ENCODE assay signal across 16 cellular contexts in the genomic region with DNA sequence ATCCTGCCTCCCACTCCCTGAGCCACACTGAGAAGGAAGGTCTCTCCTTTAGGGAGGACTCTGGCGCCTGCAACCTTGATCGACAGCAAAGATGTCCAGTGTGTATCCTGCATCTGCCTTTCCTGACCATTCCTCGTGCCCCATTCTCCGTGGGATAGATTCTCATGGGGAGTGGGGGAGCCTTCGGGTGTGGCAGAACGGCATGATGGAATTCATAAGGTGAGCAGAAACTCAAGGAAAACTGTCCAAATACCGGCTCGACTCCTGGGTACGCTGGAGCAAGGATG. TPM values are rescaled to one million over a fixed set of nuclear protein-coding genes. Genes with fewer than 3 reads are reported as not detected.
DNase-seq lines count a peak whose midpoint lies in the region; ATAC-seq and TF ChIP-seq lines count a peak whose summit lies in the region.
"Had no signal": no experiment of that assay in that cellular context is flagged by ENCODE, and none has a peak within 500 bp of the region (broad histone marks: within the 10 kb centered on the region; RNA-seq: fewer than 3 reads in every experiment).

No MANE protein-coding gene starts in this region.

- no peak overlapping the region for H2BK12ac ChIP-seq in neuronal stem cell (ENCODE audit: low read length)

- no peak overlapping the region for H3K9ac ChIP-seq in neuronal stem cell (ENCODE audit: low read depth, low read length, poor library complexity)

- no peaks in the 10 kb centered on the region for H4K20me1 ChIP-seq in hepatocyte (ENCODE audit: insufficient read depth, poor library complexity, severe bottlenecking)
- no peaks in the 10 kb centered on the region for H4K20me1 ChIP-seq in OCI-LY7 (ENCODE audit: insufficient read depth, low read length)

- H3K14ac ChIP-seq in neuronal stem cell (ENCODE audit: low read length): no peak overlapping the region

- H3K9me3 ChIP-seq in hepatocyte (ENCODE audit: low read depth): no peaks in the 10 kb centered on the region
- H3K9me3 ChIP-seq in neuronal stem cell (replicated peaks in 1 of 2; ENCODE audit: control insufficient read depth in 2 of 2, insufficient read depth in 1 of 2, low read depth in 1 of 2, low read length in 2 of 2): peaks cover 3 to 5% of the 10 kb centered on the region in 2 donors
- H3K9me3 ChIP-seq in OCI-LY7 (ENCODE audit: low read length): peaks cover 8% of the 10 kb centered on the region; the same call in 1 of the 2 replicates

- H2AK5ac ChIP-seq in neuronal stem cell (ENCODE audit: low read depth, low read length): no peak overlapping the region

- H3K23ac ChIP-seq in neuronal stem cell (ENCODE audit: low read depth, low read length, poor library complexity): no peak overlapping the region

- no peak overlapping the region for H3K18ac ChIP-seq in neuronal stem cell (ENCODE audit: low read length)

- H3K4me2 ChIP-seq in hepatocyte: peak overlapping the region; percentile 89
- no peak overlapping the region for H3K4me2 ChIP-seq in neuronal stem cell (ENCODE audit: insufficient read depth, low read length, poor library complexity, severe bottlenecking)
- no peak overlapping the region for H3K4me2 ChIP-seq in OCI-LY7 (ENCODE audit: low read length)

- no peak overlapping the region for H4K8ac ChIP-seq in neuronal stem cell (ENCODE audit: low read depth, low read length)

- H2AFZ ChIP-seq in hepatocyte (no peak overlapping the region), neuronal stem cell (ENCODE audit: low read length) (peak overlapping the region; percentile 86), OCI-LY7 (ENCODE audit: low read length) (no peak overlapping the region)

- no peak overlapping the region for H2BK5ac ChIP-seq in neuronal stem cell (ENCODE audit: low read length)

- peaks cover 2% of the 10 kb centered on the region for H3K4me1 Mint-ChIP-seq in activated naive CD8-positive, alpha-beta T cell treated with anti-CD3 and anti-CD28 coated beads, Interleukin-2, amount 10 ng/mL, durations not matched to agents 7 days and 5 days
- peaks cover 9% of the 10 kb centered on the region for H3K4me1 Mint-ChIP-seq in activated naive CD8-positive, alpha-beta T cell treated with anti-CD3 and anti-CD28 coated beads, Interleukin-2, amount 50 U/mL, for 24 hours
- peaks cover 34% of the 10 kb centered on the region for H3K4me1 Mint-ChIP-seq in type B pancreatic cell (ENCODE audit: unreplicated experiment)
- H3K4me1 Mint-ChIP-seq: activated CD4-positive, alpha-beta T cell treated with anti-CD3 and anti-CD28 coated beads, Interleukin-2, amount 10 ng/mL, durations not matched to agents 7 days and 5 days had no signal

- no peak overlapping the region for H4K91ac ChIP-seq in neuronal stem cell (ENCODE audit: low read depth, low read length, poor library complexity)

- POLR2A ChIA-PET in activated naive CD8-positive, alpha-beta T cell treated with anti-CD3 and anti-CD28 coated beads, Interleukin-2, amount 10 ng/mL, durations not matched to agents 7 days and 5 days (lab: Charles Lee): no interaction called here
- POLR2A ChIA-PET in OCI-LY7 (lab: Charles Lee): no interaction called here

- H3K9me3 Mint-ChIP-seq in activated naive CD8-positive, alpha-beta T cell treated with anti-CD3 and anti-CD28 coated beads, Interleukin-2, amount 10 ng/mL, durations not matched to agents 7 days and 5 days: no peaks in the 10 kb centered on the region
- no peaks in the 10 kb centered on the region for H3K9me3 Mint-ChIP-seq in activated naive CD8-positive, alpha-beta T cell treated with anti-CD3 and anti-CD28 coated beads, Interleukin-2, amount 50 U/mL, for 24 hours
- H3K9me3 Mint-ChIP-seq in type B pancreatic cell: no peaks in the 10 kb centered on the region

- CTCF ChIA-PET in OCI-LY7 (lab: Charles Lee; ENCODE audit: unreplicated experiment): no interaction called here

- H3K4me1 ChIP-seq in hepatocyte (ENCODE audit: insufficient read depth) (peaks cover 20% of the 10 kb centered on the region), neuronal stem cell (ENCODE audit: control insufficient read depth in 2 of 2, insufficient read depth in 1 of 2, low read depth in 1 of 2, low read length in 2 of 2) (peaks cover 10% of the 10 kb centered on the region in 2 donors), OCI-LY7 (ENCODE audit: insufficient read depth, low read length, poor library complexity, severe bottlenecking) (no peaks in the 10 kb centered on the region)

- H3K4me3 ChIP-seq in hepatocyte (no peak overlapping the region), neuronal stem cell (ENCODE audit: low read length in 2 of 2) (peak overlapping the region in 1 of 2 donors; percentile 43), OCI-LY7 (ENCODE audit: low read depth, low read length, poor library complexity, severe bottlenecking) (no peak overlapping the region)
- H3K4me3 ChIP-seq: lung had no signal

- no peaks in the 10 kb centered on the region for H3K79me1 ChIP-seq in neuronal stem cell (ENCODE audit: low read depth, low read length)

- H3K27me3 ChIP-seq in hepatocyte (peaks cover 22% of the 10 kb centered on the region), neuronal stem cell (ENCODE audit: control insufficient read depth in 3 of 3, insufficient read depth in 3 of 3, low read depth in 1 of 3, low read length in 3 of 3) (peaks cover 13 to 49% (median 37%) of the 10 kb centered on the region in 3 experiments)

- 84% methylated on average over 9 of the region's 9 CpGs for WGBS in hepatocyte (ENCODE audit: low lambda C conversion rate, missing lambda C conversion rate)
- WGBS in neuronal stem cell (ENCODE audit: extremely low coverage in 2 of 2, insufficient read length in 2 of 2, insufficient replicate concordance in 1 of 2), 2 donors: no CpG with 5 or more reads among the region's 9 CpGs

- intact Hi-C loops in OCI-LY7 (cut with micrococcal nuclease; ENCODE audit: unreplicated experiment): no loop called here

- no peak overlapping the region for H3K27ac ChIP-seq in hepatocyte
- H3K27ac ChIP-seq in neuronal stem cell (replicated peaks; ENCODE audit: low read length): no peak overlapping the region
- no peak overlapping the region for H3K27ac ChIP-seq in OCI-LY7 (ENCODE audit: low read depth, low read length, poor library complexity, severe bottlenecking)

- no peak for ATAC-seq in activated naive CD8-positive, alpha-beta T cell treated with anti-CD3 and anti-CD28 coated beads, Interleukin-2, amount 10 ng/mL, durations not matched to agents 7 days and 5 days (ENCODE audit: low read depth)
- ATAC-seq in activated naive CD8-positive, alpha-beta T cell treated with anti-CD3 and anti-CD28 coated beads, Interleukin-2, amount 50 U/mL, for 24 hours: no peak
- ATAC-seq: esophagus mucosa had no signal

- H3K36me3 ChIP-seq in hepatocyte (replicated peaks; ENCODE audit: insufficient read depth, low read depth) (no peaks in the 10 kb centered on the region), neuronal stem cell (replicated peaks in 1 of 2; ENCODE audit: control insufficient read depth in 2 of 2, insufficient read depth in 2 of 2, low read length in 2 of 2) (no peaks in the 10 kb centered on the region), OCI-LY7 (ENCODE audit: insufficient read depth, low read length) (no peaks in the 10 kb centered on the region)

- H3K4me3 Mint-ChIP-seq in activated naive CD8-positive, alpha-beta T cell treated with anti-CD3 and anti-CD28 coated beads, Interleukin-2, amount 10 ng/mL, durations not matched to agents 7 days and 5 days: no peak overlapping the region
- H3K4me3 Mint-ChIP-seq in activated naive CD8-positive, alpha-beta T cell treated with anti-CD3 and anti-CD28 coated beads, Interleukin-2, amount 50 U/mL, for 24 hours: no peak overlapping the region
- peak overlapping the region; percentile 85 for H3K4me3 Mint-ChIP-seq in type B pancreatic cell
- H3K4me3 Mint-ChIP-seq: activated CD4-positive, alpha-beta T cell treated with anti-CD3 and anti-CD28 coated beads, Interleukin-2, amount 10 ng/mL, durations not matched to agents 7 days and 5 days; activated T-cell treated with anti-CD3 and anti-CD28 coated beads, Interleukin-2, amount 50 U/mL, for 24 hours; CD4-positive, CD25-positive, alpha-beta regulatory T cell; T-helper 2 cell treated with Interferon-gamma antibody and Interleukin-4, amounts not matched to agents 5 μg/mL and 100 μg/mL, for 36 hours had no signal

- peak overlapping the region; percentile 24 for H3K27ac Mint-ChIP-seq in activated naive CD8-positive, alpha-beta T cell treated with anti-CD3 and anti-CD28 coated beads, Interleukin-2, amount 10 ng/mL, durations not matched to agents 7 days and 5 days
- H3K27ac Mint-ChIP-seq in activated naive CD8-positive, alpha-beta T cell treated with anti-CD3 and anti-CD28 coated beads, Interleukin-2, amount 50 U/mL, for 24 hours: no peak overlapping the region
- peak overlapping the region; percentile 29 for H3K27ac Mint-ChIP-seq in type B pancreatic cell
- H3K27ac Mint-ChIP-seq: activated CD4-positive, alpha-beta T cell treated with anti-CD3 and anti-CD28 coated beads, Interleukin-2, amount 10 ng/mL, durations not matched to agents 7 days and 5 days; activated T-cell treated with anti-CD3 and anti-CD28 coated beads, Interleukin-2, amount 50 U/mL, for 24 hours; CD4-positive, CD25-positive, alpha-beta regulatory T cell; T-helper 2 cell treated with Interferon-gamma antibody and Interleukin-4, amounts not matched to agents 5 μg/mL and 100 μg/mL, for 36 hours had no signal

- H3K4ac ChIP-seq in neuronal stem cell (ENCODE audit: low read length): no peak overlapping the region

- H2BK15ac ChIP-seq in neuronal stem cell (ENCODE audit: low read length): no peak overlapping the region

- no TSS peak for BruUV-seq in OCI-LY7 (replicated peaks; lab: Mats Ljungman, UMichigan)

- peak; percentile 7 for DNase-seq in activated naive CD8-positive, alpha-beta T cell treated with anti-CD3 and anti-CD28 coated beads, Interleukin-2, amount 10 ng/mL, durations not matched to agents 7 days and 5 days
- no peak for DNase-seq in activated naive CD8-positive, alpha-beta T cell treated with anti-CD3 and anti-CD28 coated beads, Interleukin-2, amount 50 U/mL, for 24 hours
- DNase-seq in hepatocyte (ENCODE audit: low spot score) (no peak), neuronal stem cell (ENCODE audit: low spot score) (no peak), type B pancreatic cell (ENCODE audit: extremely low spot score, unreplicated experiment) (no peak), NCI-H128 (lab: John Stamatoyannopoulos, UW; ENCODE audit: unreplicated experiment) (no peak), DMS114 treated with DMSO at 0.1 percent for 48 hours (lab: John Stamatoyannopoulos, UW; ENCODE audit: unreplicated experiment) (no peak), OCI-LY7 (ENCODE audit: low spot score) (no peak)
- DNase-seq: activated CD4-positive, alpha-beta T cell treated with anti-CD3 and anti-CD28 coated beads, Interleukin-2, amount 10 ng/mL, durations not matched to agents 7 days and 5 days; activated T-cell treated with anti-CD3 and anti-CD28 coated beads, Interleukin-2, amount 50 U/mL, for 24 hours; CD4-positive, CD25-positive, alpha-beta regulatory T cell; NCI-H2081 treated with DMSO at 0.1 percent for 48 hours had no signal

- TF ChIP-seq CTCF in hepatocyte (IDR thresholded peaks at IDR 0.05; ENCODE audit: poor library complexity) (no peak), type B pancreatic cell (conservative IDR thresholded peaks at IDR 0.05) (no peak), OCI-LY7 (conservative IDR thresholded peaks at IDR 0.05; ENCODE audit: low read length) (no peak)

- H3K27me3 Mint-ChIP-seq in activated naive CD8-positive, alpha-beta T cell treated with anti-CD3 and anti-CD28 coated beads, Interleukin-2, amount 10 ng/mL, durations not matched to agents 7 days and 5 days: peaks cover 35% of the 10 kb centered on the region
- peaks cover 46% of the 10 kb centered on the region for H3K27me3 Mint-ChIP-seq in activated naive CD8-positive, alpha-beta T cell treated with anti-CD3 and anti-CD28 coated beads, Interleukin-2, amount 50 U/mL, for 24 hours
- peaks cover 20% of the 10 kb centered on the region for H3K27me3 Mint-ChIP-seq in type B pancreatic cell

- H2BK120ac ChIP-seq in neuronal stem cell (ENCODE audit: low read depth, low read length): no peak overlapping the region

- H3K36me3 Mint-ChIP-seq in activated naive CD8-positive, alpha-beta T cell treated with anti-CD3 and anti-CD28 coated beads, Interleukin-2, amount 10 ng/mL, durations not matched to agents 7 days and 5 days: peaks cover 3% of the 10 kb centered on the region
- peaks cover 4% of the 10 kb centered on the region for H3K36me3 Mint-ChIP-seq in activated naive CD8-positive, alpha-beta T cell treated with anti-CD3 and anti-CD28 coated beads, Interleukin-2, amount 50 U/mL, for 24 hours (ENCODE audit: low read depth)
- H3K36me3 Mint-ChIP-seq in type B pancreatic cell: no peaks in the 10 kb centered on the region

- H3K9me2 ChIP-seq in hepatocyte (replicated peaks; ENCODE audit: insufficient read depth): no peaks in the 10 kb centered on the region
- H3K9me2 ChIP-seq in OCI-LY7 (ENCODE audit: insufficient read depth, low read length): no peaks in the 10 kb centered on the region

- no peaks in the 10 kb centered on the region for H3K79me2 ChIP-seq in hepatocyte
- no peaks in the 10 kb centered on the region for H3K79me2 ChIP-seq in OCI-LY7 (ENCODE audit: insufficient read depth, low read depth, low read length)

RNA-seq across cellular contexts. Expression of a gene that starts 0.6 kb away (rescaled TPM):
- not detected for total RNA-seq in activated naive CD8-positive, alpha-beta T cell treated with anti-CD3 and anti-CD28 coated beads, Interleukin-2, amount 10 ng/mL, durations not matched to agents 7 days and 5 days
- 104 and 122 TPM in 2 replicates for total RNA-seq in hepatocyte
- 164 and 187 TPM in 2 replicates for polyA plus RNA-seq in hepatocyte
- 0.99 TPM for polyA plus RNA-seq in neuronal stem cell (2013, experiment 1 of 2)
- polyA plus RNA-seq in neuronal stem cell (2013, experiment 2 of 2): 1.0 TPM
- 16.3 and 109 TPM in 2 replicates for total RNA-seq in type B pancreatic cell (ENCODE audit: low replicate concordance)
- total RNA-seq in OCI-LY7 (2014; rRNA removed; shearing (Covaris generic)): 0.08 TPM in 1 of 2 replicates, not detected in the other
- not detected in 2 replicates for total RNA-seq in OCI-LY7 (2022)
- total RNA-seq: activated CD4-positive, alpha-beta T cell treated with anti-CD3 and anti-CD28 coated beads, Interleukin-2, amount 10 ng/mL, durations not matched to agents 7 days and 5 days; CD4-positive, CD25-positive, alpha-beta regulatory T cell had no signal
- polyA plus RNA-seq: CD4-positive, CD25-positive, alpha-beta regulatory T cell had no signal

RNA-seq across cellular contexts. Expression of a gene that starts 18.7 kb away (rescaled TPM):
- 1 to 10 TPM; 6.4 to 7.0 TPM for total RNA-seq in activated naive CD8-positive, alpha-beta T cell treated with anti-CD3 and anti-CD28 coated beads, Interleukin-2, amount 10 ng/mL, durations not matched to agents 7 days and 5 days
- total RNA-seq in hepatocyte (17.7 and 18.6 TPM in 2 replicates), type B pancreatic cell (ENCODE audit: low replicate concordance) (4.8 and 8.7 TPM in 2 replicates), OCI-LY7 (2022) (not detected in 2 replicates)
- polyA plus RNA-seq in hepatocyte: 7.8 and 11.9 TPM in 2 replicates
- not detected for polyA plus RNA-seq in neuronal stem cell (2013, experiment 1 of 2)
- not detected for polyA plus RNA-seq in neuronal stem cell (2013, experiment 2 of 2)
- total RNA-seq in OCI-LY7 (2014; rRNA removed; shearing (Covaris generic)): 5.4 TPM in 1 of 2 replicates, not detected in the other

RNA-seq across cellular contexts. Expression of a gene that starts 18.9 kb away (rescaled TPM):
- total RNA-seq in activated naive CD8-positive, alpha-beta T cell treated with anti-CD3 and anti-CD28 coated beads, Interleukin-2, amount 10 ng/mL, durations not matched to agents 7 days and 5 days: 10 to 100 TPM; 16.6 to 17.2 TPM
- 23.4 and 24.0 TPM in 2 replicates for total RNA-seq in hepatocyte
- 35.4 and 38.7 TPM in 2 replicates for polyA plus RNA-seq in hepatocyte
- polyA plus RNA-seq in neuronal stem cell (2013, experiment 1 of 2): 0.81 TPM
- 0.79 TPM for polyA plus RNA-seq in neuronal stem cell (2013, experiment 2 of 2)
- 13.0 and 17.7 TPM in 2 replicates for total RNA-seq in type B pancreatic cell (ENCODE audit: low replicate concordance)
- not detected in 2 replicates for total RNA-seq in OCI-LY7 (2014; rRNA removed; shearing (Covaris generic))
- not detected in 2 replicates for total RNA-seq in OCI-LY7 (2022)
- total RNA-seq: A172 had no signal

RNA-seq across cellular contexts. Expression of a gene that starts 26.6 kb away (rescaled TPM):
- total RNA-seq in activated naive CD8-positive, alpha-beta T cell treated with anti-CD3 and anti-CD28 coated beads, Interleukin-2, amount 10 ng/mL, durations not matched to agents 7 days and 5 days: 10 to 100 TPM; 53.4 to 57.5 TPM
- 75.5 and 79.1 TPM in 2 replicates for total RNA-seq in hepatocyte
- 102 and 107 TPM in 2 replicates for polyA plus RNA-seq in hepatocyte
- 84.5 TPM for polyA plus RNA-seq in neuronal stem cell (2013, experiment 1 of 2)
- polyA plus RNA-seq in neuronal stem cell (2013, experiment 2 of 2): 85.1 TPM
- 142 and 154 TPM in 2 replicates for total RNA-seq in type B pancreatic cell (ENCODE audit: low replicate concordance)
- total RNA-seq in OCI-LY7 (2014; rRNA removed; shearing (Covaris generic)): 36.9 and 46.2 TPM in 2 replicates
- total RNA-seq in OCI-LY7 (2022): 19.0 and 21.7 TPM in 2 replicates

RNA-seq across cellular contexts. Expression of a gene that starts 37.1 kb away (rescaled TPM):
- total RNA-seq in activated naive CD8-positive, alpha-beta T cell treated with anti-CD3 and anti-CD28 coated beads, Interleukin-2, amount 10 ng/mL, durations not matched to agents 7 days and 5 days: 1 to 10 TPM; 5.4 to 6.4 TPM
- total RNA-seq in hepatocyte: 5.2 and 8.3 TPM in 2 replicates
- polyA plus RNA-seq in hepatocyte: 6.2 and 10.6 TPM in 2 replicates
- polyA plus RNA-seq in neuronal stem cell (2013, experiment 1 of 2): 15.9 TPM
- 15.7 TPM for polyA plus RNA-seq in neuronal stem cell (2013, experiment 2 of 2)
- total RNA-seq in type B pancreatic cell (ENCODE audit: low replicate concordance): 6.9 and 12.3 TPM in 2 replicates
- total RNA-seq in OCI-LY7 (2014; rRNA removed; shearing (Covaris generic)): 4.7 and 5.5 TPM in 2 replicates
- total RNA-seq in OCI-LY7 (2022): 6.5 and 7.7 TPM in 2 replicates

Comparison
In these comparisons a context has a peak if more than half of its experiments do, and no peak if none do; other contexts are left out.
1. RNA of a gene that starts 0.6 kb away (total RNA-seq): 16.3 to 109 TPM in type B pancreatic cell and 104 to 122 TPM in hepatocyte; not detected in activated naive CD8-positive, alpha-beta T cell treated with anti-CD3 and anti-CD28 coated beads, Interleukin-2, amount 10 ng/mL, durations not matched to agents 7 days and 5 days and 0.08 TPM in OCI-LY7; every median in the first group is over 10 times any median in the second.
2. RNA of a gene that starts 18.9 kb away (total RNA-seq): 23.4 to 24.0 TPM in hepatocyte, 16.6 to 17.2 TPM in activated naive CD8-positive, alpha-beta T cell treated with anti-CD3 and anti-CD28 coated beads, Interleukin-2, amount 10 ng/mL, durations not matched to agents 7 days and 5 days and 13.0 to 17.7 TPM in type B pancreatic cell; not detected in OCI-LY7; every median in the first group is over 10 times any median in the second.